1 cellular context compared by ENCODE assay signal in the genomic region with DNA sequence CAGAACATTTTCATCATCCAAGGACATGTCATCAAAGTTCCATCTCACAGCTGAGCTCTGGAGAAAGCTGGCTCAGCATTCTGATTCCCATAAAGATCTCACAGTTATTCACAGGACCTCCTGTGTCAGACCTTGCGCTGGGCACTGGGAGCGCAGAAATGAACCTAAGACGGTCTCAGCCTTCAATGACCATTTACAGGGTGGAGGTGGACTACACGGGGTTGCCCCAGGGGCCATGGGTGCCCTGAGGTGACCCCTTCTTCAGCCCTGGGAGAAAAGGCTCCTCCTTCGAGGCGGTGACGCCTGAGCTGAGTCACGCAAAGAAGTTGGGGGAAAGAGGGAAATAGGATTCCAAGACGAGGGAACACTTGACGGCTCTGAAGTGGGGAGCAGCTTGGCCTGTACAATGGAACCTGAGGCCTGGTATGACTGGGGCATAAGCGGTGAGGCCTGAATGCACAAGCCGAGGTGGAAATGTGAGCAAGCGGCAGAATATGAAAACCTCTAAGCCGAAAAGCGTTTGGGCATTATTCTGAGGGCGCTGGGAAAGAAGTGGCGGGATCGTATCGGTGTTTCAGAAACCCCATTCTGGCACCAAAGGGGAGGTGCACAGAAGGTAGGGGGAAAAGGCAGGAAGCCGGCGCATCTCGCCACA.
TF ChIP-seq lines count a peak whose summit lies in the region.

No MANE protein-coding gene starts in this region.

TF ChIP-seq in K562, 482 proteins besides CTCF, POLR2A, EP300 and RAD21 (continued from another document and continues in another):
- TF ChIP-seq CHD7 (IDR thresholded peaks at IDR 0.05; ENCODE audit: low read depth, low read length) (no peak), ASH1L (IDR thresholded peaks at IDR 0.05; ENCODE audit: borderline replicate concordance, low read depth, partially characterized antibody) (no peak), MCM5 (IDR thresholded peaks at IDR 0.05; ENCODE audit: low read depth) (no peak), TAF15 (IDR thresholded peaks at IDR 0.05; ENCODE audit: low read depth, low read length) (no peak), CBX8 (IDR thresholded peaks at IDR 0.05; ENCODE audit: borderline replicate concordance, extremely low read depth, low read depth, low read length, poor library complexity, severe bottlenecking) (no peak), ELF4 (CRISPR knock-in tag; IDR thresholded peaks at IDR 0.05) (no peak), ZNF830 (CRISPR knock-in tag; IDR thresholded peaks at IDR 0.05) (no peak), BMI1 (IDR thresholded peaks at IDR 0.05; ENCODE audit: low read length) (no peak), HCFC1 (IDR thresholded peaks at IDR 0.05; ENCODE audit: low read depth, low read length) (no peak), ZBTB33 (CRISPR knock-in tag; IDR thresholded peaks at IDR 0.05) (no peak), MEIS2 (IDR thresholded peaks at IDR 0.05; ENCODE audit: partially characterized antibody) (no peak), DIDO1 (tag; IDR thresholded peaks at IDR 0.05; ENCODE audit: low read depth) (no peak), ZFP30 (CRISPR knock-in tag; IDR thresholded peaks at IDR 0.05; ENCODE audit: borderline replicate concordance) (no peak), ZNF134 (CRISPR knock-in tag; conservative IDR thresholded peaks at IDR 0.05) (no peak), MED1 (CRISPR knock-in tag; IDR thresholded peaks at IDR 0.05; ENCODE audit: borderline replicate concordance) (no peak), HSF4 (CRISPR knock-in tag; IDR thresholded peaks at IDR 0.05; ENCODE audit: borderline replicate concordance) (peak; percentile 34; the same call in 1 of the 2 replicates), NFE2L1 (tag; IDR thresholded peaks at IDR 0.05; ENCODE audit: borderline replicate concordance, low read depth) (no peak; the same call in 1 of the 2 replicates), HDAC6 (IDR thresholded peaks at IDR 0.05; ENCODE audit: low read depth, low read length) (no peak), ZBTB9 (CRISPR knock-in tag; IDR thresholded peaks at IDR 0.05) (no peak), ZNF507 (tag; conservative IDR thresholded peaks at IDR 0.05) (no peak), SP2 (IDR thresholded peaks at IDR 0.05; ENCODE audit: extremely low read depth, low read depth, low read length, poor library complexity, severe bottlenecking) (no peak), PHF8 (IDR thresholded peaks at IDR 0.05; ENCODE audit: borderline replicate concordance, low read length) (no peak), ZNF551 (CRISPR knock-in tag; IDR thresholded peaks at IDR 0.05) (no peak), RBM25 (IDR thresholded peaks at IDR 0.05; ENCODE audit: low read depth, low read length, severe bottlenecking) (no peak), FOXP1 (CRISPR knock-in tag; IDR thresholded peaks at IDR 0.05) (no peak), ZNF175 (CRISPR knock-in tag; IDR thresholded peaks at IDR 0.05; ENCODE audit: low read depth) (no peak)
- TF ChIP-seq, protein P1, sequence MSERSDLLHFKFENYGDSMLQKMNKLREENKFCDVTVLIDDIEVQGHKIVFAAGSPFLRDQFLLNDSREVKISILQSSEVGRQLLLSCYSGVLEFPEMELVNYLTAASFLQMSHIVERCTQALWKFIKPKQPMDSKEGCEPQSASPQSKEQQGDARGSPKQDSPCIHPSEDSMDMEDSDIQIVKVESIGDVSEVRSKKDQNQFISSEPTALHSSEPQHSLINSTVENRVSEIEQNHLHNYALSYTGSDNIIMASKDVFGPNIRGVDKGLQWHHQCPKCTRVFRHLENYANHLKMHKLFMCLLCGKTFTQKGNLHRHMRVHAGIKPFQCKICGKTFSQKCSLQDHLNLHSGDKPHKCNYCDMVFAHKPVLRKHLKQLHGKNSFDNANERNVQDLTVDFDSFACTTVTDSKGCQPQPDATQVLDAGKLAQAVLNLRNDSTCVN (CRISPR knock-in tag; IDR thresholded peaks at IDR 0.05): 0 out of 2 replicates have a peak, but pooled peaks have one; percentile 7
- TF ChIP-seq, protein P2, sequence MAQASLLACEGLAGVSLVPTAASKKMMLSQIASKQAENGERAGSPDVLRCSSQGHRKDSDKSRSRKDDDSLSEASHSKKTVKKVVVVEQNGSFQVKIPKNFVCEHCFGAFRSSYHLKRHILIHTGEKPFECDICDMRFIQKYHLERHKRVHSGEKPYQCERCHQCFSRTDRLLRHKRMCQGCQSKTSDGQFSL (CRISPR knock-in tag; IDR thresholded peaks at IDR 0.05): no peak
- TF ChIP-seq, protein P2 (tag; IDR thresholded peaks at IDR 0.05): no peak
- TF ChIP-seq, protein P3, sequence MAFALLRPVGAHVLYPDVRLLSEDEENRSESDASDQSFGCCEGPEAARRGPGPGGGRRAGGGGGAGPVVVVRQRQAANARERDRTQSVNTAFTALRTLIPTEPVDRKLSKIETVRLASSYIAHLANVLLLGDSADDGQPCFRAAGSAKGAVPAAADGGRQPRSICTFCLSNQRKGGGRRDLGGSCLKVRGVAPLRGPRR (CRISPR knock-in tag; IDR thresholded peaks at IDR 0.05): no peak
- TF ChIP-seq, protein P4, sequence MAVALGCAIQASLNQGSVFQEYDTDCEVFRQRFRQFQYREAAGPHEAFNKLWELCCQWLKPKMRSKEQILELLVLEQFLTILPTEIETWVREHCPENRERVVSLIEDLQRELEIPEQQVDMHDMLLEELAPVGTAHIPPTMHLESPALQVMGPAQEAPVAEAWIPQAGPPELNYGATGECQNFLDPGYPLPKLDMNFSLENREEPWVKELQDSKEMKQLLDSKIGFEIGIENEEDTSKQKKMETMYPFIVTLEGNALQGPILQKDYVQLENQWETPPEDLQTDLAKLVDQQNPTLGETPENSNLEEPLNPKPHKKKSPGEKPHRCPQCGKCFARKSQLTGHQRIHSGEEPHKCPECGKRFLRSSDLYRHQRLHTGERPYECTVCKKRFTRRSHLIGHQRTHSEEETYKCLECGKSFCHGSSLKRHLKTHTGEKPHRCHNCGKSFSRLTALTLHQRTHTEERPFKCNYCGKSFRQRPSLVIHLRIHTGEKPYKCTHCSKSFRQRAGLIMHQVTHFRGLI (CRISPR knock-in tag; IDR thresholded peaks at IDR 0.05): no peak
- TF ChIP-seq, protein P5, sequence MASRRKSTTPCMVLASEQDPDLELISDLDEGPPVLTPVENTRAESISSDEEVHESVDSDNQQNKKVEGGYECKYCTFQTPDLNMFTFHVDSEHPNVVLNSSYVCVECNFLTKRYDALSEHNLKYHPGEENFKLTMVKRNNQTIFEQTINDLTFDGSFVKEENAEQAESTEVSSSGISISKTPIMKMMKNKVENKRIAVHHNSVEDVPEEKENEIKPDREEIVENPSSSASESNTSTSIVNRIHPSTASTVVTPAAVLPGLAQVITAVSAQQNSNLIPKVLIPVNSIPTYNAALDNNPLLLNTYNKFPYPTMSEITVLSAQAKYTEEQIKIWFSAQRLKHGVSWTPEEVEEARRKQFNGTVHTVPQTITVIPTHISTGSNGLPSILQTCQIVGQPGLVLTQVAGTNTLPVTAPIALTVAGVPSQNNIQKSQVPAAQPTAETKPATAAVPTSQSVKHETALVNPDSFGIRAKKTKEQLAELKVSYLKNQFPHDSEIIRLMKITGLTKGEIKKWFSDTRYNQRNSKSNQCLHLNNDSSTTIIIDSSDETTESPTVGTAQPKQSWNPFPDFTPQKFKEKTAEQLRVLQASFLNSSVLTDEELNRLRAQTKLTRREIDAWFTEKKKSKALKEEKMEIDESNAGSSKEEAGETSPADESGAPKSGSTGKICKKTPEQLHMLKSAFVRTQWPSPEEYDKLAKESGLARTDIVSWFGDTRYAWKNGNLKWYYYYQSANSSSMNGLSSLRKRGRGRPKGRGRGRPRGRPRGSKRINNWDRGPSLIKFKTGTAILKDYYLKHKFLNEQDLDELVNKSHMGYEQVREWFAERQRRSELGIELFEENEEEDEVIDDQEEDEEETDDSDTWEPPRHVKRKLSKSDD (conservative IDR thresholded peaks at IDR 0.05; ENCODE audit: low read length): no peak
